ENCODE assay signal across 8 cellular contexts in genomic region chr16:48365601-48366164, GRCh38. TPM values are rescaled to one million over a fixed set of nuclear protein-coding genes. Genes with fewer than 3 reads are reported as not detected.
DNase-seq lines count a peak whose midpoint lies in the region; ATAC-seq and TF ChIP-seq lines count a peak whose summit lies in the region.

No MANE protein-coding gene starts in this region.

- peak overlapping the region; percentile 92 for H3K4me3 Mint-ChIP-seq in endothelial cell (ENCODE audit: unreplicated experiment)

- H3K36me3 Mint-ChIP-seq in endothelial cell (ENCODE audit: low read depth, unreplicated experiment), result no peaks in the 10 kb centered on the region

- ATAC-seq in GM19025 (IDR thresholded peaks at IDR 0.05; ENCODE audit: low read depth, unreplicated experiment), result peak; percentile 95
- ATAC-seq in HG03175 (IDR thresholded peaks at IDR 0.05; ENCODE audit: unreplicated experiment), result peak; percentile 92

- H3K9me3 Mint-ChIP-seq in endothelial cell (ENCODE audit: unreplicated experiment), result no peaks in the 10 kb centered on the region

- H3K27ac Mint-ChIP-seq in endothelial cell (ENCODE audit: unreplicated experiment), result peak overlapping the region; percentile 92

- TF ChIP-seq CTCF in endothelial cell (IDR thresholded peaks at IDR 0.05; ENCODE audit: unreplicated experiment), result no peak

- peaks cover 1% of the 10 kb centered on the region for H3K27me3 Mint-ChIP-seq in endothelial cell (ENCODE audit: unreplicated experiment)

- peaks cover 50% of the 10 kb centered on the region for H3K4me1 Mint-ChIP-seq in endothelial cell (ENCODE audit: unreplicated experiment)

- peak; percentile 95 for DNase-seq in AG20443 (ENCODE audit: low spot score)
- DNase-seq in NCI-H82 (lab: John Stamatoyannopoulos, UW), result peak; percentile 90
- peak; percentile 77 for DNase-seq in activated CD8-positive, alpha-beta memory T cell treated with anti-CD3 and anti-CD28 coated beads, Interleukin-2, amount 50 U/mL, for 4 hours
- DNase-seq in endothelial cell (ENCODE audit: low spot score), result peak; percentile 86
- peak; percentile 86 for DNase-seq in midbrain (lab: John Stamatoyannopoulos, UW)
- DNase-seq in stimulated activated CD8-positive, alpha-beta memory T cell treated with anti-CD3 and anti-CD28 coated beads, Interleukin-15, amount 100 ng/mL, for 4 hours (ENCODE audit: low read depth in 2 of 2), result peak; percentile 45 to 58

RNA-seq across cellular contexts. Expression of gene SIAH1, which starts 19.5 kb away (rescaled TPM):
- total RNA-seq in endothelial cell (ENCODE audit: unreplicated experiment), result 34.2 TPM

Comparison
In these comparisons a context has a peak if more than half of its experiments do, and no peak if none do; other contexts are left out.
1. Peak in every context shown above with its lines: DNase-seq and ATAC-seq.